ENCODE assay signal across 1 cellular context in the genomic region with DNA sequence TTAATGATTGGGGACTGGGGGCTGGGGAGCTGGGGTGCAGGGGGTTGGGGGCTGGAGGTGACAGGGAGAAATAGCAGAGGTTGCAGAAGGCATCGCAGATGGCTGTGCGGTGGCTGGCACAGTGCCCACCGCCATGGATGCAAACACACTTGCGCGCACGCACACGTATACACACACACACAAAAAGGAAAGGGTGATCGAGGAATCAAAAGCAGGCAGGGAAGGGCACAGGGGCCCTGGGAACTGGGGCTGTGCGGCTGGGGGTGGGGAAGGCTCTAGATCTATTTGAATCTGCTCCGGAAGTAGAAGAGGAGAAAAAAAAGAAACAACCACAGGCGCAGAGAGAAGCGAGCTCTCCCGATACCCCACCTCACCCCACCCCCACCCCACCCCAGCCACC.
TF ChIP-seq lines count a peak whose summit lies in the region.

No MANE protein-coding gene starts in this region.

TF ChIP-seq in GM12891, 5 proteins besides CTCF, POLR2A, EP300 and RAD21 (continued from another document):
- no peak for TF ChIP-seq TAF1 (IDR thresholded peaks at IDR 0.05; ENCODE audit: low read depth, low read length)
